Comparison of ENCODE assay signal across 12 cellular contexts in the genomic region with DNA sequence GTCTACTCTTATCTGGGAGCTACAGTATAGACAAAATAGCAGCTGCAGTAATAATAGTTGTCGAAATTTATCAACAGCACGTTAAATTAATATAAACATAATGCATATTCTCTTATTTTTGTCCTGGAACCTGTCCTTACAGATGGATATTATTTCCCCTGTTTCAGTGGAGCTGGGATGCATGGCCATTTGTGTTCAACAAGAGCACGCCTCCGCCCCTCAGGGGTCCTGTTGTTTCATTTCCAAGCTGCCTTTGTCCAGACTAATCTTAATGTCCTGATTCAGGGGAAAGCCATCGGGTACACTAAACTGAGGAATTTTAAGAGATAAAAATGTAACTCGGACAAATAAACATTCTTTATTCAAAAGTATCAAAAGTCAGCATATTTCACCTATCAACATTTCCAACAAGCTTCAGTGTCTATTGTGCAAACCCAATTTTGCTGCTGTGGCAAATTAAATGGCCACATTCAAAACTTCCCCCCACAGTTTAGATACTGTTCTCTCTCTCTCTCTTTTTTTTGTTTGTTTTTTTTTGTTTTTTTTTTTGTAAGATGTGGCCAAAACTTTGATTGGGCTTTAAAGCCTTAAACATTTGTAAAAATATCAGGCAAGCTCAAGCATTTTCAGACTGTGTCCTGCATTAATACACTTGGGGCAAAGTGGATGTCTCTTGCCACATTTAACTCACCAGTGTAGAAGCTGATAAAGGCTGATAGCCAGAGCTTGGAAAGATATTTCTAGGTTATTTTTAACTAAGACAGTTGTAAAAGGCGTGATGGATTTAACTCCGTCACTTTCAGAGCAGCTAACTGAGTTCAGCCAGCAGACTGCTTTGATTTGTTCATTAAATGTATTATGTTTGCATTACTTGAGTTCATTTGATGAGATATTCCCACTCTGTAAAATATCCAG.
"Had no signal": no experiment of that assay in that cellular context is flagged by ENCODE, and none has a peak within 500 bp of the region (broad histone marks: within the 10 kb centered on the region; RNA-seq: fewer than 3 reads in every experiment).

No MANE protein-coding gene starts in this region.

- H3K4me1 Mint-ChIP-seq: activated naive CD4-positive, alpha-beta T cell treated with anti-CD3 and anti-CD28 coated beads, Interleukin-2, amount 50 U/mL, for 24 hours; T-helper 17 cell had no signal

- H3K4me3 Mint-ChIP-seq: activated naive CD4-positive, alpha-beta T cell treated with anti-CD3 and anti-CD28 coated beads, Interleukin-2, amount 50 U/mL, for 24 hours; activated T-cell treated with anti-CD3 and anti-CD28 coated beads, Interleukin-2, amount 50 U/mL, for 24 hours; stimulated activated naive CD8-positive, alpha-beta T cell treated with anti-CD3 and anti-CD28 coated beads, Interleukin-15, Interleukin-2, amounts not matched to agents 100 ng/mL and 50 ng/mL, for 24 hours; T-helper 17 cell had no signal

- H3K27ac ChIP-seq: neutrophil, thoracic aorta had no signal

- H3K9me3 Mint-ChIP-seq: activated naive CD4-positive, alpha-beta T cell treated with anti-CD3 and anti-CD28 coated beads, Interleukin-2, amount 50 U/mL, for 24 hours; activated T-cell treated with anti-CD3 and anti-CD28 coated beads, Interleukin-2, amount 50 U/mL, for 24 hours; stimulated activated naive CD8-positive, alpha-beta T cell treated with anti-CD3 and anti-CD28 coated beads, Interleukin-15, Interleukin-2, amounts not matched to agents 100 ng/mL and 50 ng/mL, for 24 hours had no signal

- H3K4me3 ChIP-seq: gastrocnemius medialis, thoracic aorta had no signal

- H3K36me3 ChIP-seq: gastrocnemius medialis, neutrophil, thoracic aorta had no signal

- H3K36me3 Mint-ChIP-seq: activated naive CD4-positive, alpha-beta T cell treated with anti-CD3 and anti-CD28 coated beads, Interleukin-2, amount 50 U/mL, for 24 hours had no signal

- ATAC-seq: gastrocnemius medialis, sciatic nerve, T-helper 17 cell had no signal

- H3K27ac Mint-ChIP-seq: activated naive CD4-positive, alpha-beta T cell treated with anti-CD3 and anti-CD28 coated beads, Interleukin-2, amount 50 U/mL, for 24 hours; activated T-cell treated with anti-CD3 and anti-CD28 coated beads, Interleukin-2, amount 50 U/mL, for 24 hours; stimulated activated naive CD8-positive, alpha-beta T cell treated with anti-CD3 and anti-CD28 coated beads, Interleukin-15, Interleukin-2, amounts not matched to agents 100 ng/mL and 50 ng/mL, for 24 hours; T-helper 17 cell had no signal

- DNase-seq: activated effector memory CD4-positive, alpha-beta T cell treated with Interleukin-2 at 50 U/mL for 16 hours; activated T-cell treated with anti-CD3 and anti-CD28 coated beads, Interleukin-2, amount 50 U/mL, for 24 hours; amniotic stem cell; gastrocnemius medialis; mesendoderm; stimulated activated CD4-positive, alpha-beta T cell treated with anti-CD3 and anti-CD28 coated beads, Interleukin-2, amount 100 ng/mL, for 48 hours; T-helper 17 cell had no signal

- H3K27me3 Mint-ChIP-seq: activated naive CD4-positive, alpha-beta T cell treated with anti-CD3 and anti-CD28 coated beads, Interleukin-2, amount 50 U/mL, for 24 hours had no signal

- H3K27me3 ChIP-seq: gastrocnemius medialis had no signal

- H3K9me3 ChIP-seq: gastrocnemius medialis, neutrophil, thoracic aorta had no signal
